ENCODE assay signal across 19 cellular contexts in the genomic region with DNA sequence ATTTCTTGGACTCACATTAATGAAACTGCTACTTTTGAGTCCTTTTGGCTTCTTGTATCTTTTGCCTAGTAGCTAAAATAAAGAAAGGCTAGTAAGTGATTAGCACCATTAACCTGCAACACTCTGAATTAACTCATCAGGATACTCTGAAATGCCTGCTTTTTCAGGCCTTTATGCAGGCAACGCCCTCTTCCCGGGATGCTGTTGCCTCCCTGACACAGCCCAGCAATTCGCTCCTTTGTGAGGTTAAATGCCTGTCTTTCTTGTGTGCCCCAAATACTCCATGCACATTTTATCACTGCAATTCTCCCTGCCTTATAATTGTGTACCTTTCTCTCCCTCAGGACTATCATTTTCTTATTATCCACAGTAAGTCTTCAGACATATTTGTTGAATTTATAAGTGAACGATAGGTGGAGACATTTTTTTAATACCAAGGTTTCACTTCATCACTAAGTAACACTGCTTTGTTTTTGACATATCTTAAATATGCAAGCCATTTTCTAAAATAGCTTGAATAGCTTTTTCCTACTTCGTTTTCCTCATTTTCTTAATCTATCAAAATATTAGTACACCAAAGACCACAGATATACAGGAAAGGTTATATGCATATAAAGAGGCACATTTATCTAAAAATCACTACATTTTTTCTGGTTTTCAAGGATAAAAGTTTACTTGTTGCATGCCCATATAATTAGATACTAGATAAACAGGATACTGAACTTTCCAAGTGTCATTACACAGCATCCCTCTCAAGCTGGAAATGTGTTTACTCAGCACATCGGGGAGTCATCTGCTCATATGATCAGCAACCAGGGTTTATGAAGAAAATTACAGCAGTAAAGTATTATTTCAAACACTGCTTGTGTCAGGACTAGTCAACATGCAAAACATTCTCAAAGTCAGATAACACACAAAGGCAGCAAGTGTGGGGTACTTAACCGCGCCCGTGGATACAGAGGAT. TPM values are rescaled to one million over a fixed set of nuclear protein-coding genes. Genes with fewer than 3 reads are reported as not detected.
DNase-seq lines count a peak whose midpoint lies in the region; FAIRE-seq and TF ChIP-seq lines count a peak whose summit lies in the region.
"Had no signal": no experiment of that assay in that cellular context is flagged by ENCODE, and none has a peak within 500 bp of the region (broad histone marks: within the 10 kb centered on the region; RNA-seq: fewer than 3 reads in every experiment).

No MANE protein-coding gene starts in this region.

- no peak overlapping the region for H3K27ac ChIP-seq in astrocyte (ENCODE audit: low read depth, low read length)
- peak overlapping the region; percentile 17 for H3K27ac ChIP-seq in mesenchymal stem cell (ENCODE audit: low read length, poor library complexity, severe bottlenecking)
- H3K27ac ChIP-seq: lower lobe of right lung had no signal

- H3K27ac Mint-ChIP-seq in astrocyte (ENCODE audit: unreplicated experiment) = no peak overlapping the region
- H3K27ac Mint-ChIP-seq: CD4-positive, alpha-beta memory T cell; naive thymus-derived CD4-positive, alpha-beta T cell had no signal

- H3K27me3 Mint-ChIP-seq in astrocyte (ENCODE audit: low read depth, unreplicated experiment) = no peaks in the 10 kb centered on the region

- H4K20me1 ChIP-seq in astrocyte (ENCODE audit: insufficient read depth, low read length) = no peaks in the 10 kb centered on the region

- H4K91ac ChIP-seq in mesenchymal stem cell (ENCODE audit: low read length) = no peak overlapping the region

- H3K9me3 ChIP-seq in astrocyte (ENCODE audit: insufficient read depth, low read depth, low read length) = no peaks in the 10 kb centered on the region
- H3K9me3 ChIP-seq in mesenchymal stem cell (ENCODE audit: control insufficient read depth, low read length) = no peaks in the 10 kb centered on the region

- H3K23ac ChIP-seq in mesenchymal stem cell (ENCODE audit: low read length in 2 of 2) = no peak overlapping the region

- H2AFZ ChIP-seq in astrocyte (ENCODE audit: low read depth, low read length) (no peak overlapping the region), mesenchymal stem cell (ENCODE audit: low read depth, low read length) (no peak overlapping the region)

- H3K9me3 Mint-ChIP-seq in astrocyte (ENCODE audit: unreplicated experiment) = peaks cover 2% of the 10 kb centered on the region

- peaks cover 6% of the 10 kb centered on the region for H3K4me1 ChIP-seq in astrocyte (ENCODE audit: insufficient read depth, low read length)
- H3K4me1 ChIP-seq in mesenchymal stem cell (ENCODE audit: control insufficient read depth, insufficient read depth, low read depth, low read length) = peaks cover 1% of the 10 kb centered on the region
- H3K4me1 ChIP-seq: lower lobe of right lung had no signal

- H3K4me1 Mint-ChIP-seq in astrocyte (ENCODE audit: low read depth, unreplicated experiment) = peaks cover 7% of the 10 kb centered on the region
- H3K4me1 Mint-ChIP-seq: CD4-positive, alpha-beta memory T cell; naive thymus-derived CD4-positive, alpha-beta T cell had no signal

- no peaks in the 10 kb centered on the region for H3K79me2 ChIP-seq in astrocyte (ENCODE audit: insufficient read depth, low read length)

- H3K9ac ChIP-seq in astrocyte (ENCODE audit: low read length) (no peak overlapping the region), mesenchymal stem cell (ENCODE audit: low read length) (peak overlapping the region; percentile 9)

- DNase-seq in NCI-H1417 (lab: John Stamatoyannopoulos, UW) (peak in 2 of 3 experiments; percentile 11 to 58), NCI-H1417 treated with DMSO at 0.1 percent for 48 hours (lab: John Stamatoyannopoulos, UW) (no peak), NCI-H2227 (lab: John Stamatoyannopoulos, UW; ENCODE audit: unreplicated experiment) (peak; percentile 43), astrocyte (ENCODE audit: low read depth) (peak; percentile 6), mesenchymal stem cell (no peak), occipital lobe (lab: John Stamatoyannopoulos, UW) (no peak), NCI-H2196 (lab: John Stamatoyannopoulos, UW; ENCODE audit: unreplicated experiment) (no peak)
- DNase-seq in activated CD4-positive, alpha-beta T cell treated with anti-CD3 and anti-CD28 coated beads, Interleukin-2, amount 50 U/mL, for 1 hour = no peak
- DNase-seq: 8988T; CD4-positive, alpha-beta memory T cell; lower lobe of right lung; naive thymus-derived CD4-positive, alpha-beta T cell; stimulated activated CD4-positive, alpha-beta T cell treated with anti-CD3 and anti-CD28 coated beads, Interleukin-1b, Interleukin-23, amount 100 ng/mL, for 48 hours; SW 1271 had no signal

- no peak for FAIRE-seq in astrocyte (lab: Jason Lieb, UNC)

- no peak overlapping the region for H3K14ac ChIP-seq in mesenchymal stem cell (ENCODE audit: low read length in 2 of 2)

- H3K36me3 Mint-ChIP-seq in astrocyte (ENCODE audit: low read depth, unreplicated experiment) = no peaks in the 10 kb centered on the region
- H3K36me3 Mint-ChIP-seq: CD4-positive, alpha-beta memory T cell; naive thymus-derived CD4-positive, alpha-beta T cell had no signal

- peak overlapping the region; percentile 38 for H3K4me2 ChIP-seq in astrocyte (ENCODE audit: low read length)
- no peak overlapping the region for H3K4me2 ChIP-seq in mesenchymal stem cell (ENCODE audit: low read length, poor library complexity, severe bottlenecking)

- H2BK5ac ChIP-seq in mesenchymal stem cell (ENCODE audit: low read depth, low read length, poor library complexity, severe bottlenecking) = no peak overlapping the region

- no peaks in the 10 kb centered on the region for H3K36me3 ChIP-seq in astrocyte (ENCODE audit: insufficient read depth, low read length)
- H3K36me3 ChIP-seq in mesenchymal stem cell (ENCODE audit: control insufficient read depth in 1 of 2, insufficient read depth in 2 of 2, low read depth in 1 of 2, low read length in 2 of 2) = no peaks in the 10 kb centered on the region
- H3K36me3 ChIP-seq: lower lobe of right lung had no signal

- no peak overlapping the region for H3K4ac ChIP-seq in mesenchymal stem cell (ENCODE audit: low read depth in 1 of 2, low read length in 2 of 2)

- no peaks in the 10 kb centered on the region for H3K79me1 ChIP-seq in mesenchymal stem cell (replicated peaks; ENCODE audit: low read length, poor library complexity, severe bottlenecking)

- H3K18ac ChIP-seq in mesenchymal stem cell (ENCODE audit: low read depth in 1 of 2, low read length in 2 of 2) = no peak overlapping the region

- no peak for TF ChIP-seq CTCF in astrocyte (IDR thresholded peaks at IDR 0.05; ENCODE audit: insufficient read depth, low read depth, low read length)

- H4K8ac ChIP-seq in mesenchymal stem cell (ENCODE audit: low read length) = no peak overlapping the region

- H3K4me3 ChIP-seq in astrocyte (ENCODE audit: insufficient read depth, low read depth, low read length) = no peak overlapping the region
- no peak overlapping the region for H3K4me3 ChIP-seq in mesenchymal stem cell (ENCODE audit: insufficient read depth in 1 of 2, low read depth in 1 of 2, low read length in 2 of 2)
- H3K4me3 ChIP-seq: lower lobe of right lung had no signal

- H2BK120ac ChIP-seq in mesenchymal stem cell (ENCODE audit: low read depth, low read length) = no peak overlapping the region

- no peak overlapping the region for H2AK5ac ChIP-seq in mesenchymal stem cell (ENCODE audit: low read length, severe bottlenecking)

- H2BK12ac ChIP-seq in mesenchymal stem cell (ENCODE audit: low read length in 2 of 2) = no peak overlapping the region

- H3K27me3 ChIP-seq in astrocyte (ENCODE audit: insufficient read depth, low read length) (peaks cover 4% of the 10 kb centered on the region), mesenchymal stem cell (ENCODE audit: control insufficient read depth in 1 of 2, insufficient read depth in 1 of 2, low read length in 2 of 2) (no peaks in the 10 kb centered on the region)

- H2BK15ac ChIP-seq in mesenchymal stem cell (ENCODE audit: low read depth, poor library complexity, severe bottlenecking) = no peak overlapping the region

- WGBS in mesenchymal stem cell = 86% methylated on average over 7 of the region's 9 CpGs

- H3K4me3 Mint-ChIP-seq in astrocyte (ENCODE audit: unreplicated experiment) = no peak overlapping the region
- H3K4me3 Mint-ChIP-seq: CD4-positive, alpha-beta memory T cell; naive thymus-derived CD4-positive, alpha-beta T cell had no signal

RNA-seq across cellular contexts. Expression of a gene that starts 48.5 kb away (rescaled TPM):
- total RNA-seq in astrocyte (not detected in 2 replicates), occipital lobe (not detected)
- polyA plus RNA-seq in mesenchymal stem cell (2013, experiment 1 of 2) = not detected
- not detected for polyA plus RNA-seq in mesenchymal stem cell (2013, experiment 2 of 2)
- total RNA-seq: CD4-positive, alpha-beta memory T cell; dermis microvascular lymphatic vessel endothelial cell; fibroblast of lung; G401; HT-29; lower lobe of right lung; naive thymus-derived CD4-positive, alpha-beta T cell; temporal lobe had no signal
- polyA plus RNA-seq: CD4-positive, alpha-beta memory T cell; fibroblast of lung; naive thymus-derived CD4-positive, alpha-beta T cell had no signal

Comparison
In these comparisons a context has a peak if more than half of its experiments do, and no peak if none do; other contexts are left out.
1. DNase-seq: peak in NCI-H1417 (2 of 3), NCI-H2227 (single experiment) and astrocyte (single experiment); none in NCI-H1417 treated with DMSO at 0.1 percent for 48 hours (single experiment), mesenchymal stem cell (single experiment), occipital lobe (single experiment), NCI-H2196 (single experiment) and activated CD4-positive, alpha-beta T cell treated with anti-CD3 and anti-CD28 coated beads, Interleukin-2, amount 50 U/mL, for 1 hour (single experiment).